ENCODE assay signal across 24 cellular contexts in the genomic region with DNA sequence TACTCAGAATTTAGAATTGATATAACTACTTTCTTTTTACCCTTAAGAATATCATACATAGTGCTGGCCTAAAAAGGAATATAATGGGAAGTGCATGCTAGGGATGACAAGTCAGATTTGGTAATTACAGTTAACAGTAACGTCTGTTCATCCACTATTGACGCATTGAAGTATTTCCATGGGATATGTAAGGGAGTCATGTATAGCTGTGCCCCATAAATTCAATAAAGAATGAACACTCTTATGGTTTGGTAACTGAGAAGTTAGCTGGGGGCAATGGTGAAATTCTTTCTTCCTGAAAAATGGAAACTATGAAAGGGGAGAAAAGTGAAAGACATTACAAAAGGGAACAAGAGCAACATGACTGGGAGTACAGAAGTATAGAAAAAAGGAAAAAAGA. TPM values are rescaled to one million over a fixed set of nuclear protein-coding genes. Genes with fewer than 3 reads are reported as not detected.
DNase-seq lines count a peak whose midpoint lies in the region; ATAC-seq and TF ChIP-seq lines count a peak whose summit lies in the region.
"Had no signal": no experiment of that assay in that cellular context is flagged by ENCODE, and none has a peak within 500 bp of the region (broad histone marks: within the 10 kb centered on the region; RNA-seq: fewer than 3 reads in every experiment).

No MANE protein-coding gene starts in this region.

- no peak overlapping the region for H3K4me3 ChIP-seq in esophagus muscularis mucosa

- no peak for TF ChIP-seq POLR2A in esophagus muscularis mucosa (IDR thresholded peaks at IDR 0.05; ENCODE audit: low read depth)

- no peaks in the 10 kb centered on the region for H3K27me3 ChIP-seq in esophagus muscularis mucosa

- peak overlapping the region in 2 of 5 experiments; percentile 2 to 86 for H3K27ac Mint-ChIP-seq in brain
- H3K27ac Mint-ChIP-seq in stimulated activated naive B cell treated with anti-CD40 and anti-IgM and Interleukin-4, amounts not matched to agents 10 μg/mL and 1 μg/mL and 100 μg/mL, for 72 hours = peak overlapping the region; percentile 87
- no peak overlapping the region for H3K27ac Mint-ChIP-seq in natural killer cell treated with Interleukin-12 subunit alpha and Interleukin-12 subunit beta and Interleukin-15 and Interleukin-18, amount 100 ng/mL, for 72 hours
- H3K27ac Mint-ChIP-seq: CD14-positive monocyte, HFFc6 had no signal

- peaks cover 11 to 19% (median 14%) of the 10 kb centered on the region in 4 donors for H3K4me1 ChIP-seq in esophagus muscularis mucosa

- 89% methylated on average over 2 of the region's 2 CpGs for WGBS in esophagus muscularis mucosa

- peaks cover 42% of the 10 kb centered on the region for H3K27me3 Mint-ChIP-seq in brain
- no peaks in the 10 kb centered on the region for H3K27me3 Mint-ChIP-seq in stimulated activated naive B cell treated with anti-CD40 and anti-IgM and Interleukin-4, amounts not matched to agents 10 μg/mL and 1 μg/mL and 100 μg/mL, for 72 hours
- peaks cover 40 to 67% of the 10 kb centered on the region in 2 donors for H3K27me3 Mint-ChIP-seq in natural killer cell treated with Interleukin-12 subunit alpha and Interleukin-12 subunit beta and Interleukin-15 and Interleukin-18, amount 100 ng/mL, for 72 hours

- no peak for ATAC-seq in stimulated activated naive B cell treated with anti-CD40 and anti-IgM and Interleukin-4, amounts not matched to agents 10 μg/mL and 1 μg/mL and 100 μg/mL, for 72 hours (replicated peaks)
- no peak for ATAC-seq in GM21723 (IDR thresholded peaks at IDR 0.05; ENCODE audit: unreplicated experiment)
- ATAC-seq in natural killer cell treated with Interleukin-12 subunit alpha and Interleukin-12 subunit beta and Interleukin-15 and Interleukin-18, amount 100 ng/mL, for 72 hours = no peak
- ATAC-seq: HepG2, Panc1 had no signal

- H3K9me3 Mint-ChIP-seq in brain = peaks cover 0 to 8% (median 2%) of the 10 kb centered on the region in 5 experiments
- H3K9me3 Mint-ChIP-seq in stimulated activated naive B cell treated with anti-CD40 and anti-IgM and Interleukin-4, amounts not matched to agents 10 μg/mL and 1 μg/mL and 100 μg/mL, for 72 hours = peaks cover 1 to 3% of the 10 kb centered on the region in 2 donors
- no peaks in the 10 kb centered on the region for H3K9me3 Mint-ChIP-seq in natural killer cell treated with Interleukin-12 subunit alpha and Interleukin-12 subunit beta and Interleukin-15 and Interleukin-18, amount 100 ng/mL, for 72 hours
- H3K9me3 Mint-ChIP-seq: HFFc6 had no signal

- no peaks in the 10 kb centered on the region for H3K36me3 ChIP-seq in esophagus muscularis mucosa

- intact Hi-C loops in esophagus muscularis mucosa (cut with DNase I) = loop anchor here (10.0 kb wide), 1 partner anchor 129 kb away; no protein-coding TSS in a partner anchor

- H3K9me3 ChIP-seq in esophagus muscularis mucosa = no peaks in the 10 kb centered on the region

- TF ChIP-seq EP300 in esophagus muscularis mucosa (IDR thresholded peaks at IDR 0.05) = no peak

- H3K27ac ChIP-seq in esophagus muscularis mucosa (replicated peaks in 1 of 4) = no peak overlapping the region
- H3K27ac ChIP-seq: HL-60 had no signal

- DNase-seq in DMS 273 treated with DMSO at 0.1 percent for 48 hours (lab: John Stamatoyannopoulos, UW) (peak; percentile 35), RPMI7951 (ENCODE audit: low read depth) (peak; percentile 34), esophagus muscularis mucosa (ENCODE audit: extremely low spot score) (no peak)
- no peak for DNase-seq in stimulated activated naive B cell treated with anti-CD40 and anti-IgM and Interleukin-4, amounts not matched to agents 10 μg/mL and 1 μg/mL and 100 μg/mL, for 72 hours
- no peak for DNase-seq in natural killer cell treated with Interleukin-12 subunit alpha and Interleukin-12 subunit beta and Interleukin-15 and Interleukin-18, amount 100 ng/mL, for 72 hours (ENCODE audit: low spot score)
- DNase-seq: DMS79, H7, HFFc6, KG1, NCI-H1092, NCI-H1436, NCI-H1930, NCI-H226, NCI-H524, NCI-H82, SW 1271, T-helper 2 cell had no signal

- no peaks in the 10 kb centered on the region for H3K36me3 Mint-ChIP-seq in brain
- peaks cover 18% of the 10 kb centered on the region in 2 donors for H3K36me3 Mint-ChIP-seq in stimulated activated naive B cell treated with anti-CD40 and anti-IgM and Interleukin-4, amounts not matched to agents 10 μg/mL and 1 μg/mL and 100 μg/mL, for 72 hours
- H3K36me3 Mint-ChIP-seq in natural killer cell treated with Interleukin-12 subunit alpha and Interleukin-12 subunit beta and Interleukin-15 and Interleukin-18, amount 100 ng/mL, for 72 hours = no peaks in the 10 kb centered on the region

- peak overlapping the region in 3 of 5 experiments; percentile 21 to 81 (median 42) for H3K4me3 Mint-ChIP-seq in brain
- peak overlapping the region; percentile 35 to 72 for H3K4me3 Mint-ChIP-seq in stimulated activated naive B cell treated with anti-CD40 and anti-IgM and Interleukin-4, amounts not matched to agents 10 μg/mL and 1 μg/mL and 100 μg/mL, for 72 hours
- H3K4me3 Mint-ChIP-seq in natural killer cell treated with Interleukin-12 subunit alpha and Interleukin-12 subunit beta and Interleukin-15 and Interleukin-18, amount 100 ng/mL, for 72 hours = no peak overlapping the region
- H3K4me3 Mint-ChIP-seq: HFFc6 had no signal

- H3K4me1 Mint-ChIP-seq in brain = peaks cover 42% of the 10 kb centered on the region
- H3K4me1 Mint-ChIP-seq in stimulated activated naive B cell treated with anti-CD40 and anti-IgM and Interleukin-4, amounts not matched to agents 10 μg/mL and 1 μg/mL and 100 μg/mL, for 72 hours = peaks cover 34 to 65% of the 10 kb centered on the region in 2 donors
- H3K4me1 Mint-ChIP-seq in natural killer cell treated with Interleukin-12 subunit alpha and Interleukin-12 subunit beta and Interleukin-15 and Interleukin-18, amount 100 ng/mL, for 72 hours (ENCODE audit: low read depth in 2 of 2) = peaks cover 7 to 12% of the 10 kb centered on the region in 2 donors

- TF ChIP-seq CTCF in brain (conservative IDR thresholded peaks at IDR 0.05) (no peak), esophagus muscularis mucosa (IDR thresholded peaks at IDR 0.05) (no peak)

RNA-seq across cellular contexts. Expression of a gene that starts 2.6 kb away (rescaled TPM):
- 0.12 and 0.59 TPM in 2 replicates for total RNA-seq in RPMI7951 (2014; rRNA removed; shearing (Covaris generic))
- not detected for polyA plus RNA-seq in brain (ENCODE audit: insufficient read depth, low read depth, low replicate concordance)
- total RNA-seq in esophagus muscularis mucosa = 1 to 10 TPM; 1.7 to 4.0 (median 2.4) TPM
- under 1 TPM in 1 of 2 donors, not detected in 1; 0.42 TPM for total RNA-seq in natural killer cell treated with Interleukin-12 subunit alpha and Interleukin-12 subunit beta and Interleukin-15 and Interleukin-18, amount 100 ng/mL, for 72 hours
- total RNA-seq: H7, HepG2, HFFc6, HT-29 had no signal
- polyA plus RNA-seq: CD14-positive monocyte, HepG2 had no signal

Comparison
In these comparisons a context has a peak if more than half of its experiments do, and no peak if none do; other contexts are left out.
1. DNase-seq: peak in DMS 273 treated with DMSO at 0.1 percent for 48 hours (single experiment) and RPMI7951 (single experiment); none in stimulated activated naive B cell treated with anti-CD40 and anti-IgM and Interleukin-4, amounts not matched to agents 10 μg/mL and 1 μg/mL and 100 μg/mL, for 72 hours (single experiment), esophagus muscularis mucosa (single experiment) and natural killer cell treated with Interleukin-12 subunit alpha and Interleukin-12 subunit beta and Interleukin-15 and Interleukin-18, amount 100 ng/mL, for 72 hours (single experiment).